ENCODE assay signal across 23 cellular contexts in genomic region chr1:125065092-125065820, GRCh38.
"Had no signal": no experiment of that assay in that cellular context is flagged by ENCODE, and none has a peak within 500 bp of the region (broad histone marks: within the 10 kb centered on the region; RNA-seq: fewer than 3 reads in every experiment).

No MANE protein-coding gene starts in this region.

- H3K9me3 ChIP-seq: uterus had no signal

- DNase-seq: activated B cell treated with CpG ODN at 0.5 μM for 24 hours; activated CD4-positive, alpha-beta memory T cell treated with anti-CD3 and anti-CD28 coated beads for 36 hours; activated CD4-positive, alpha-beta T cell treated with anti-CD3 and anti-CD28 coated beads for 4 hours; activated effector memory CD4-positive, alpha-beta T cell treated with anti-CD3 and anti-CD28 coated beads, Interleukin-2, amount 50 U/mL, for 16 hours; adrenal gland; central memory CD4-positive, alpha-beta T cell; effector memory CD4-positive, alpha-beta T cell; foreskin melanocyte; glutamatergic neuron; hippocampal formation; left colon; lower lobe of right lung; naive thymus-derived CD4-positive, alpha-beta T cell; occipital lobe; stimulated activated CD4-positive, alpha-beta T cell treated with anti-CD3 and anti-CD28 coated beads, Interleukin-12 subunit alpha, Interleukin-12 subunit beta, amount 100 ng/mL, for 4 hours; stimulated activated CD4-positive, alpha-beta T cell treated with anti-CD3 and anti-CD28 coated beads, Interleukin-4, amount 100 ng/mL, for 4 hours; stimulated activated naive CD8-positive, alpha-beta T cell treated with anti-CD3 and anti-CD28 coated beads, Interleukin-15, Interleukin-2, amounts not matched to agents 100 U/mL and 50 U/mL, for 24 hours; T-helper 9 cell; uterus had no signal

- H3K36me3 ChIP-seq: adrenal gland, lower lobe of right lung, tibial artery, uterus had no signal

- H3K4me1 ChIP-seq: adrenal gland, lower lobe of right lung, tibial artery, uterus had no signal

- H3K27ac Mint-ChIP-seq: activated B cell treated with CpG ODN at 0.5 μM for 24 hours; activated CD4-positive, alpha-beta memory T cell treated with anti-CD3 and anti-CD28 coated beads for 36 hours; activated naive CD8-positive, alpha-beta T cell; naive thymus-derived CD4-positive, alpha-beta T cell had no signal

- H3K4me1 Mint-ChIP-seq: activated B cell treated with CpG ODN at 0.5 μM for 24 hours, neural crest cell had no signal

- H3K4me3 ChIP-seq: adrenal gland, lower lobe of right lung, tibial artery, uterus had no signal

- ATAC-seq: esophagus mucosa; left colon; lower lobe of right lung; naive thymus-derived CD4-positive, alpha-beta T cell; stimulated activated naive CD8-positive, alpha-beta T cell treated with anti-CD3 and anti-CD28 coated beads, Interleukin-15, Interleukin-2, amounts not matched to agents 100 U/mL and 50 U/mL, for 24 hours had no signal

- H3K27ac ChIP-seq: adrenal gland, lower lobe of right lung, tibial artery, uterus had no signal

- H3K27me3 Mint-ChIP-seq: activated B cell treated with CpG ODN at 0.5 μM for 24 hours; activated CD4-positive, alpha-beta memory T cell treated with anti-CD3 and anti-CD28 coated beads for 36 hours; activated naive CD8-positive, alpha-beta T cell; naive thymus-derived CD4-positive, alpha-beta T cell had no signal

- H3K4me3 Mint-ChIP-seq: activated B cell treated with CpG ODN at 0.5 μM for 24 hours; activated CD4-positive, alpha-beta memory T cell treated with anti-CD3 and anti-CD28 coated beads for 36 hours; activated naive CD8-positive, alpha-beta T cell; naive thymus-derived CD4-positive, alpha-beta T cell; neural crest cell had no signal

- H3K27me3 ChIP-seq: adrenal gland, tibial artery, uterus had no signal
